Comparison of ENCODE assay signal across 1 cellular context in genomic region chr16:30949655-30950515, GRCh38.
TF ChIP-seq lines count a peak whose summit lies in the region.

No MANE protein-coding gene starts in this region.

TF ChIP-seq in HepG2, 621 proteins besides CTCF, POLR2A, EP300 and RAD21 (continued from another document and continues in another):
- TF ChIP-seq MTF1 (CRISPR knock-in tag; IDR thresholded peaks at IDR 0.05) (no peak), JUND (CRISPR knock-in tag; IDR thresholded peaks at IDR 0.05) (peak; percentile 64; the same call in 1 of the 2 replicates), STAT5B (CRISPR knock-in tag; IDR thresholded peaks at IDR 0.05) (peak; percentile 68; the same call in 1 of the 2 replicates), GATA4 (IDR thresholded peaks at IDR 0.05; ENCODE audit: borderline replicate concordance, low read depth) (peak; percentile 96), ZFP36 (IDR thresholded peaks at IDR 0.05; ENCODE audit: borderline replicate concordance, low read depth, low read length, partially characterized antibody) (no peak), THAP7 (CRISPR knock-in tag; IDR thresholded peaks at IDR 0.05) (peak; percentile 76; the same call in 1 of the 2 replicates), POLR2G (IDR thresholded peaks at IDR 0.05; ENCODE audit: low read depth, low read length) (peak; percentile 98), ELF3 (CRISPR knock-in tag; IDR thresholded peaks at IDR 0.05) (peak; percentile 96), KDM4B (CRISPR knock-in tag; IDR thresholded peaks at IDR 0.05) (peak; percentile 84), ZNF256 (CRISPR knock-in tag; conservative IDR thresholded peaks at IDR 0.05) (no peak), ZNF530 (CRISPR knock-in tag; IDR thresholded peaks at IDR 0.05; ENCODE audit: low read depth) (no peak), ZNF501 (CRISPR knock-in tag; IDR thresholded peaks at IDR 0.05) (peak; percentile 51; the same call in 1 of the 2 replicates), ZSCAN12 (CRISPR knock-in tag; IDR thresholded peaks at IDR 0.05) (no peak), DMAP1 (CRISPR knock-in tag; IDR thresholded peaks at IDR 0.05) (peak; percentile 84), KIAA2018 (CRISPR knock-in tag; IDR thresholded peaks at IDR 0.05; ENCODE audit: borderline replicate concordance) (no peak), ATF5 (CRISPR knock-in tag; IDR thresholded peaks at IDR 0.05; ENCODE audit: low read depth) (0 out of 2 replicates have a peak, but pooled peaks have one; percentile 23), ZFP62 (CRISPR knock-in tag; IDR thresholded peaks at IDR 0.05) (no peak), ZNF225 (CRISPR knock-in tag; IDR thresholded peaks at IDR 0.05) (no peak; the same call in 1 of the 2 replicates), RORA (CRISPR knock-in tag; IDR thresholded peaks at IDR 0.05) (no peak), ZNF816 (CRISPR knock-in tag; IDR thresholded peaks at IDR 0.05; ENCODE audit: borderline replicate concordance) (peak; percentile 63; the same call in 1 of the 2 replicates), ZNF234 (CRISPR knock-in tag; conservative IDR thresholded peaks at IDR 0.05) (no peak), FOXP1 (IDR thresholded peaks at IDR 0.05) (no peak), FOXP1 (CRISPR knock-in tag; IDR thresholded peaks at IDR 0.05) (peak; percentile 30; the same call in 1 of the 2 replicates), ZNF841 (CRISPR knock-in tag; IDR thresholded peaks at IDR 0.05; ENCODE audit: borderline replicate concordance) (no peak), ZNF547 (CRISPR knock-in tag; IDR thresholded peaks at IDR 0.05) (no peak; the same call in none of the 2 replicates), REST (IDR thresholded peaks at IDR 0.05; ENCODE audit: borderline replicate concordance in 1 of 2, low read depth in 1 of 2, low read length in 2 of 2) (no peak; a peak in 1 of 4 replicates), ARID2 (CRISPR knock-in tag; IDR thresholded peaks at IDR 0.05; ENCODE audit: borderline replicate concordance) (peak; percentile 88), SIN3A (IDR thresholded peaks at IDR 0.05; ENCODE audit: borderline replicate concordance, low read depth, low read length) (peak; percentile 88; the same call in 1 of the 2 replicates), MIER3 (CRISPR knock-in tag; IDR thresholded peaks at IDR 0.05; ENCODE audit: borderline replicate concordance) (peak; percentile 87), GABPB1 (CRISPR knock-in tag; IDR thresholded peaks at IDR 0.05) (peak; percentile 92), ZBTB1 (CRISPR knock-in tag; IDR thresholded peaks at IDR 0.05; ENCODE audit: borderline replicate concordance) (peak; percentile 63; the same call in 1 of the 2 replicates), MEIS1 (CRISPR knock-in tag; IDR thresholded peaks at IDR 0.05; ENCODE audit: borderline replicate concordance) (peak; percentile 96), ZNF549 (CRISPR knock-in tag; IDR thresholded peaks at IDR 0.05) (no peak), ZNF879 (CRISPR knock-in tag; IDR thresholded peaks at IDR 0.05) (no peak), ZNF543 (CRISPR knock-in tag; IDR thresholded peaks at IDR 0.05) (peak; percentile 71; the same call in 1 of the 2 replicates), TBP (CRISPR knock-in tag; IDR thresholded peaks at IDR 0.05) (no peak), ZKSCAN1 (IDR thresholded peaks at IDR 0.05; ENCODE audit: low read length) (no peak), XRCC5 (optimal IDR thresholded peaks at IDR 0.05; ENCODE audit: low read length) (peak; percentile 45), SRF (IDR thresholded peaks at IDR 0.05; ENCODE audit: low read depth, low read length) (no peak), RAD51 (IDR thresholded peaks at IDR 0.05; ENCODE audit: borderline replicate concordance) (no peak), ZNF792 (CRISPR knock-in tag; IDR thresholded peaks at IDR 0.05) (peak; percentile 99), ZNF280B (CRISPR knock-in tag; IDR thresholded peaks at IDR 0.05; ENCODE audit: borderline replicate concordance) (no peak), USF2 (IDR thresholded peaks at IDR 0.05; ENCODE audit: low read depth, low read length) (no peak), USF2 (CRISPR knock-in tag; IDR thresholded peaks at IDR 0.05; ENCODE audit: borderline replicate concordance) (no peak), ZNF713 (CRISPR knock-in tag; IDR thresholded peaks at IDR 0.05) (no peak), ZNF331 (CRISPR knock-in tag; IDR thresholded peaks at IDR 0.05) (peak; percentile 93), SAFB2 (CRISPR knock-in tag; IDR thresholded peaks at IDR 0.05; ENCODE audit: borderline replicate concordance, low read depth) (no peak; the same call in 1 of the 2 replicates), CENPBD1 (CRISPR knock-in tag; IDR thresholded peaks at IDR 0.05; ENCODE audit: borderline replicate concordance, low read depth) (no peak; the same call in 1 of the 2 replicates), ZBTB43 (CRISPR knock-in tag; conservative IDR thresholded peaks at IDR 0.05) (no peak), HOXA5 (CRISPR knock-in tag; IDR thresholded peaks at IDR 0.05) (peak; percentile 35; the same call in 1 of the 2 replicates), EZH2 (conservative IDR thresholded peaks at IDR 0.05; ENCODE audit: low read depth, low read length) (no peak)
